ENCODE assay signal across 30 cellular contexts in the genomic region with DNA sequence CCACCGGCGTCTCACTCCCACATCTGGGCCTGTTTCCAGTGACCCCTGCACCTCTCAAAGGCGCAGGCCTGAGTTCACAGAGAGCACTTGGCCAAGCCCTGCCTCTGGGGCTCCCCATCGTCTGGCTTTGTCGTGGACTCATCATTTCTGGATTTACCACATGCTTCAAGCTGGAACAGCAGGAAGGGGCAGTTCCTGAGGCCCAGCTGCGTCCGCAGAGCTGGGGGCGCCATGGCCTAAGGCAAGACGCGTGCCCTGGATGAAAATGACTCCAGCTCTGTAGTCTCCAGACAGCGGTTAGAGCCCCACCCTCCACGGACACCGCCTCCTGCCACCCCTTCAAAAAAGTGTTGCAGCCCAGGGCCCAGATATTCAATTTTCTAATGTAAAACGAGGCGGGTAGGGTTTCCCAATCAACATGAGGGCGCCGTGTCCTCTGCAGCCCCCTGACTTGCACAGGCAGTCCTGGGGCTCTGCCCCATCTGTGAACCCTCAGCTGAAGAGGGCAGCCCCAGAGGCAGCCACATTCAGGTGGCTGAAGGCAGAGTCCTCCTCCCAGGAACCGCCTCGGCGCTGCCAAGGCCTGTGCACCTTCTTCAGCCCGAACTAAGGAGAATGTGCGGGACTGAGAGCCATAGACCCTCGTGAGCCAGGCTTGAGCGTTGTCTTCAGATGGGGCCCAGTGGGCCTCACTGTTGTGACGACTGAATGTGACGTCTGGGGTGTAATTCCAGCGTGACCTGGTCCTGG.
DNase-seq lines count a peak whose midpoint lies in the region; ATAC-seq and TF ChIP-seq lines count a peak whose summit lies in the region.
"Had no signal": no experiment of that assay in that cellular context is flagged by ENCODE, and none has a peak within 500 bp of the region (broad histone marks: within the 10 kb centered on the region; RNA-seq: fewer than 3 reads in every experiment).

No MANE protein-coding gene starts in this region.

- H3K27me3 Mint-ChIP-seq in glutamatergic neuron (ENCODE audit: unreplicated experiment): peaks cover 1% of the 10 kb centered on the region
- H3K27me3 Mint-ChIP-seq in nephron progenitor cell (ENCODE audit: low read depth, poor library complexity): peaks cover 3% of the 10 kb centered on the region
- H3K27me3 Mint-ChIP-seq: activated CD4-positive, alpha-beta T cell treated with anti-CD3 and anti-CD28 coated beads, Interleukin-2, amount 10 ng/mL, durations not matched to agents 7 days and 5 days; activated naive CD4-positive, alpha-beta T cell treated with anti-CD3 and anti-CD28 coated beads, Interleukin-2, amount 50 U/mL, for 24 hours; CD4-positive, alpha-beta T cell; IgD-negative memory B cell had no signal

- peaks cover 8% of the 10 kb centered on the region for H3K36me3 Mint-ChIP-seq in glutamatergic neuron (ENCODE audit: unreplicated experiment)
- H3K36me3 Mint-ChIP-seq in nephron progenitor cell (ENCODE audit: low read depth): peaks cover 8% of the 10 kb centered on the region
- H3K36me3 Mint-ChIP-seq: IgD-negative memory B cell had no signal

- H3K4me1 ChIP-seq in DND-41 (ENCODE audit: insufficient read depth, low read length): no peaks in the 10 kb centered on the region
- peaks cover 9% of the 10 kb centered on the region for H3K4me1 ChIP-seq in ovary (ENCODE audit: insufficient read depth)

- no peaks in the 10 kb centered on the region; the same call in 1 of the 2 replicates for H3K36me3 ChIP-seq in DND-41 (ENCODE audit: insufficient read depth, low read length)
- H3K36me3 ChIP-seq in ovary: no peaks in the 10 kb centered on the region
- H3K36me3 ChIP-seq: SJCRH30 had no signal

- DNase-seq in NCI-H82 (lab: John Stamatoyannopoulos, UW): peak; percentile 8
- no peak for DNase-seq in NCI-H82 treated with DMSO at 0.1 percent for 48 hours (lab: John Stamatoyannopoulos, UW; ENCODE audit: unreplicated experiment)
- DNase-seq in DND-41: no peak
- DNase-seq in glutamatergic neuron: peak; percentile 29
- peak in 3 of 5 donors; percentile 10 to 25 (median 19) for DNase-seq in ovary
- no peak for DNase-seq in nephron progenitor cell
- no peak for DNase-seq in stimulated activated CD4-positive, alpha-beta T cell treated with anti-CD3 and anti-CD28 coated beads, Interleukin-12 subunit alpha, Interleukin-12 subunit beta, amount 100 ng/mL, for 4 hours
- DNase-seq: activated CD4-positive, alpha-beta T cell treated with anti-CD3 and anti-CD28 coated beads, Interleukin-2, amount 10 ng/mL, durations not matched to agents 7 days and 5 days; anterior cingulate cortex; effector memory CD4-positive, alpha-beta T cell; GOT3; NCI-H1048; NCI-H187; NCI-H524; NK-92 treated with Interleukin-12 subunit alpha and Interleukin-12 subunit beta, amount 100 ng/mL, for 24 hours; occipital lobe; PC-9; SJCRH30; stimulated activated CD4-positive, alpha-beta T cell treated with anti-CD3 and anti-CD28 coated beads, Interleukin-15, amount 100 ng/mL, for 24 hours; stimulated activated naive CD4-positive, alpha-beta T cell had no signal

- H3K27ac ChIP-seq in DND-41 (ENCODE audit: low read length) (no peak overlapping the region; the same call in 1 of the 2 replicates), ovary (no peak overlapping the region)
- H3K27ac ChIP-seq: 22Rv1, coronary artery, PC-9, SJCRH30, thoracic aorta, vagina had no signal

- H3K4me3 ChIP-seq in DND-41 (ENCODE audit: low read depth in 1 of 2, low read length in 2 of 2): no peak overlapping the region
- H3K4me3 ChIP-seq in ovary: no peak overlapping the region
- H3K4me3 ChIP-seq: coronary artery, GM12878, PC-9, SJCRH30, thoracic aorta, vagina had no signal

- no peak for TF ChIP-seq EP300 in ovary (IDR thresholded peaks at IDR 0.05)

- 91 to 94% (median 91%) methylated on average over 23 to 27 of the region's 27 CpGs for WGBS in ovary, 3 donors

- H3K4me1 Mint-ChIP-seq in glutamatergic neuron (ENCODE audit: low read depth, unreplicated experiment): no peaks in the 10 kb centered on the region
- peaks cover 33% of the 10 kb centered on the region for H3K4me1 Mint-ChIP-seq in nephron progenitor cell
- H3K4me1 Mint-ChIP-seq: IgD-negative memory B cell had no signal

- H3K27ac Mint-ChIP-seq in glutamatergic neuron (ENCODE audit: unreplicated experiment): no peak overlapping the region
- no peak overlapping the region for H3K27ac Mint-ChIP-seq in nephron progenitor cell
- H3K27ac Mint-ChIP-seq: activated CD4-positive, alpha-beta T cell treated with anti-CD3 and anti-CD28 coated beads, Interleukin-2, amount 10 ng/mL, durations not matched to agents 7 days and 5 days; activated naive CD4-positive, alpha-beta T cell treated with anti-CD3 and anti-CD28 coated beads, Interleukin-2, amount 50 U/mL, for 24 hours; CD4-positive, alpha-beta T cell; IgD-negative memory B cell had no signal

- H3K9ac ChIP-seq in DND-41 (ENCODE audit: low read depth, low read length): no peak overlapping the region

- H3K9me3 Mint-ChIP-seq in glutamatergic neuron (ENCODE audit: unreplicated experiment): peaks cover 5% of the 10 kb centered on the region
- peaks cover 4% of the 10 kb centered on the region for H3K9me3 Mint-ChIP-seq in nephron progenitor cell
- H3K9me3 Mint-ChIP-seq: activated CD4-positive, alpha-beta T cell treated with anti-CD3 and anti-CD28 coated beads, Interleukin-2, amount 10 ng/mL, durations not matched to agents 7 days and 5 days; activated naive CD4-positive, alpha-beta T cell treated with anti-CD3 and anti-CD28 coated beads, Interleukin-2, amount 50 U/mL, for 24 hours; CD4-positive, alpha-beta T cell; IgD-negative memory B cell had no signal

- no peak for TF ChIP-seq CTCF in DND-41 (IDR thresholded peaks at IDR 0.05; ENCODE audit: borderline replicate concordance, extremely low read depth, low read length, poor library complexity, severe bottlenecking)
- TF ChIP-seq CTCF in glutamatergic neuron (IDR thresholded peaks at IDR 0.05; ENCODE audit: partially characterized antibody, unreplicated experiment): no peak
- no peak for TF ChIP-seq CTCF in ovary (IDR thresholded peaks at IDR 0.05)
- no peak for TF ChIP-seq CTCF in nephron progenitor cell (IDR thresholded peaks at IDR 0.05)

- H3K9me3 ChIP-seq in DND-41 (ENCODE audit: insufficient read depth, low read length, severe bottlenecking) (no peaks in the 10 kb centered on the region), ovary (no peaks in the 10 kb centered on the region)
- H3K9me3 ChIP-seq: SJCRH30, thoracic aorta, vagina had no signal

- H3K4me3 Mint-ChIP-seq in glutamatergic neuron (ENCODE audit: unreplicated experiment) (no peak overlapping the region), nephron progenitor cell (no peak overlapping the region)
- H3K4me3 Mint-ChIP-seq: activated CD4-positive, alpha-beta T cell treated with anti-CD3 and anti-CD28 coated beads, Interleukin-2, amount 10 ng/mL, durations not matched to agents 7 days and 5 days; activated naive CD4-positive, alpha-beta T cell treated with anti-CD3 and anti-CD28 coated beads, Interleukin-2, amount 50 U/mL, for 24 hours; CD4-positive, alpha-beta T cell; IgD-negative memory B cell had no signal

- H3K4me2 ChIP-seq in DND-41 (ENCODE audit: insufficient read depth, low read length): no peak overlapping the region
- H3K4me2 ChIP-seq: PC-9 had no signal

- ATAC-seq in DND-41 (ENCODE audit: insufficient read depth, low read depth) (0 out of 3 replicates have a peak, but pooled peaks have one; percentile 24), GM18520 (IDR thresholded peaks at IDR 0.05; ENCODE audit: unreplicated experiment) (no peak)
- ATAC-seq: GM12878, left colon had no signal

- no peaks in the 10 kb centered on the region for H3K27me3 ChIP-seq in DND-41 (ENCODE audit: insufficient read depth, low read length, poor library complexity)
- no peaks in the 10 kb centered on the region for H3K27me3 ChIP-seq in ovary
- H3K27me3 ChIP-seq: SJCRH30, vagina had no signal

- H3K79me2 ChIP-seq in DND-41 (ENCODE audit: insufficient read depth, low read length): no peaks in the 10 kb centered on the region

- no peak for TF ChIP-seq POLR2A in ovary (IDR thresholded peaks at IDR 0.05)

- intact Hi-C loops in ovary (cut with DNase I): loop anchor here in 1 of 4 donors (10.0 kb wide), 1 partner anchor 164 kb away; no protein-coding TSS in a partner anchor

- no peaks in the 10 kb centered on the region for H4K20me1 ChIP-seq in DND-41 (ENCODE audit: insufficient read depth, low read length)

- H2AFZ ChIP-seq in DND-41 (ENCODE audit: low read depth, low read length): no peak overlapping the region
- H2AFZ ChIP-seq: PC-9 had no signal

Comparison
In these comparisons a context has a peak if more than half of its experiments do, and no peak if none do; other contexts are left out.
1. DNase-seq: peak in NCI-H82 (single experiment), glutamatergic neuron (single experiment) and ovary (3 of 5); none in NCI-H82 treated with DMSO at 0.1 percent for 48 hours (single experiment), DND-41 (single experiment), nephron progenitor cell (single experiment) and stimulated activated CD4-positive, alpha-beta T cell treated with anti-CD3 and anti-CD28 coated beads, Interleukin-12 subunit alpha, Interleukin-12 subunit beta, amount 100 ng/mL, for 4 hours (single experiment).